ENCODE assay signal across 26 cellular contexts in genomic region chr11:12701815-12702214, GRCh38. TPM values are rescaled to one million over a fixed set of nuclear protein-coding genes. Genes with fewer than 3 reads are reported as not detected.
DNase-seq lines count a peak whose midpoint lies in the region; ATAC-seq and TF ChIP-seq lines count a peak whose summit lies in the region.
"Had no signal": no experiment of that assay in that cellular context is flagged by ENCODE, and none has a peak within 500 bp of the region (broad histone marks: within the 10 kb centered on the region; RNA-seq: fewer than 3 reads in every experiment).

No MANE protein-coding gene starts in this region.

- no peak overlapping the region for H3K27ac Mint-ChIP-seq in GM23338
- no peak overlapping the region for H3K27ac Mint-ChIP-seq in activated CD8-positive, alpha-beta T cell treated with anti-CD3 and anti-CD28 coated beads for 36 hours
- H3K27ac Mint-ChIP-seq: activated CD4-positive, alpha-beta T cell treated with anti-CD3 and anti-CD28 coated beads for 36 hours; activated CD8-positive, alpha-beta T cell treated with anti-CD3 and anti-CD28 coated beads, Interleukin-2, amount 10 ng/mL, durations not matched to agents 7 days and 5 days; activated naive CD8-positive, alpha-beta T cell had no signal

- no peak for TF ChIP-seq CTCF in GM23338 (conservative IDR thresholded peaks at IDR 0.05; ENCODE audit: low read depth in 2 of 2)
- TF ChIP-seq CTCF in SK-N-SH (IDR thresholded peaks at IDR 0.05) = no peak
- no peak for TF ChIP-seq CTCF in hepatocyte (IDR thresholded peaks at IDR 0.05; ENCODE audit: poor library complexity)
- no peak for TF ChIP-seq CTCF in activated CD8-positive, alpha-beta T cell treated with anti-CD3 and anti-CD28 coated beads for 36 hours (IDR thresholded peaks at IDR 0.05)
- no peak for TF ChIP-seq CTCF in spleen (IDR thresholded peaks at IDR 0.05 in 8 of 11, conservative IDR thresholded peaks at IDR 0.05 in 3 of 11)

- H3K36me3 ChIP-seq in GM23338 (ENCODE audit: insufficient read depth) (no peaks in the 10 kb centered on the region), SK-N-SH (replicated peaks in 1 of 2; ENCODE audit: control insufficient read depth in 1 of 2, insufficient read depth in 2 of 2, low read length in 1 of 2) (peaks cover 19 to 20% of the 10 kb centered on the region in 2 experiments), hepatocyte (replicated peaks; ENCODE audit: insufficient read depth, low read depth) (no peaks in the 10 kb centered on the region), trophoblast cell (ENCODE audit: control insufficient read depth in 1 of 2, insufficient read depth in 2 of 2, low read length in 2 of 2) (peaks cover 2 to 9% of the 10 kb centered on the region in 2 experiments), spleen (no peaks in the 10 kb centered on the region)
- H3K36me3 ChIP-seq: BLaER1 treated with 17β-estradiol and CSF1 and Interleukin-3, amounts not matched to agents 10 nM and 100 nM; gastroesophageal sphincter; left lung; sigmoid colon; tibial artery had no signal

- H3K9me3 ChIP-seq in SK-N-SH = no peaks in the 10 kb centered on the region
- H3K9me3 ChIP-seq in hepatocyte (ENCODE audit: low read depth) = no peaks in the 10 kb centered on the region
- H3K9me3 ChIP-seq in trophoblast cell (ENCODE audit: insufficient read depth, low read depth, low read length) = no peaks in the 10 kb centered on the region
- H3K9me3 ChIP-seq in spleen = no peaks in the 10 kb centered on the region
- H3K9me3 ChIP-seq: BLaER1 treated with 17β-estradiol and CSF1 and Interleukin-3, amounts not matched to agents 10 nM and 100 nM; gastroesophageal sphincter; HAP-1; left lung; sigmoid colon; tibial artery had no signal

- peaks cover 100% of the 10 kb centered on the region for H3K79me2 ChIP-seq in GM23338 (replicated peaks; ENCODE audit: insufficient read depth)
- peaks cover 100% of the 10 kb centered on the region for H3K79me2 ChIP-seq in SK-N-SH (ENCODE audit: insufficient read depth)
- peaks cover 100% of the 10 kb centered on the region for H3K79me2 ChIP-seq in hepatocyte
- H3K79me2 ChIP-seq in trophoblast cell (ENCODE audit: control insufficient read depth, insufficient read depth, low read length, poor library complexity) = peaks cover 25% of the 10 kb centered on the region

- TF ChIP-seq EP300 in SK-N-SH (IDR thresholded peaks at IDR 0.05; ENCODE audit: borderline replicate concordance in 1 of 2, low read depth in 1 of 2, low read length in 1 of 2) = peak in 1 of 2 experiments; percentile 7; a peak in 1 of 4 replicates

- peak overlapping the region; percentile 54 for H3K14ac ChIP-seq in trophoblast cell (ENCODE audit: low read length)

- H2BK120ac ChIP-seq in trophoblast cell (ENCODE audit: insufficient read depth, low read length, poor library complexity) = peak overlapping the region; percentile 88

- H3K27ac ChIP-seq in GM23338 (ENCODE audit: low read depth) = no peak overlapping the region
- H3K27ac ChIP-seq in SK-N-SH (ENCODE audit: low read depth in 2 of 2, low read length in 1 of 2) = peak overlapping the region; percentile 43 to 75; a peak in 3 of 4 replicates
- H3K27ac ChIP-seq in hepatocyte = peak overlapping the region; percentile 9
- peak overlapping the region; percentile 40 for H3K27ac ChIP-seq in trophoblast cell (ENCODE audit: low read depth, low read length)
- H3K27ac ChIP-seq in spleen = no peak overlapping the region
- H3K27ac ChIP-seq: BLaER1 treated with 17β-estradiol and CSF1 and Interleukin-3, amounts not matched to agents 10 nM and 100 nM; gastroesophageal sphincter; left lung; tibial artery had no signal

- CTCF ChIA-PET in SK-N-SH (lab: Yijun Ruan, JAX) = interaction anchor here (0.6 to 1.8 kb wide), 4 partner anchors 24 to 371 kb away, joined by 3 to 6 read pairs (median 3); no protein-coding TSS in a partner anchor
- CTCF ChIA-PET in activated CD8-positive, alpha-beta T cell treated with anti-CD3 and anti-CD28 coated beads for 36 hours (lab: Charles Lee) = no interaction called here

- peak overlapping the region; percentile 9 for H2AK5ac ChIP-seq in trophoblast cell (ENCODE audit: low read length)

- DNase-seq in GM23338 (ENCODE audit: low spot score) (no peak), SK-N-SH (peak; percentile 61), hepatocyte (ENCODE audit: low spot score) (no peak), trophoblast cell (no peak), spleen (no peak)
- no peak for DNase-seq in activated CD8-positive, alpha-beta memory T cell treated with anti-CD3 and anti-CD28 coated beads for 24 hours
- DNase-seq in activated CD8-positive, alpha-beta T cell treated with anti-CD3 and anti-CD28 coated beads for 36 hours = no peak
- DNase-seq: activated CD4-positive, alpha-beta T cell treated with anti-CD3 and anti-CD28 coated beads for 36 hours; activated CD8-positive, alpha-beta T cell treated with anti-CD3 and anti-CD28 coated beads, Interleukin-2, amount 10 ng/mL, durations not matched to agents 7 days and 5 days; COR-L47; DMS79; hippocampal formation; left lung; NCI-H1436; NCI-H2081 treated with DMSO at 0.1 percent for 48 hours; NCI-H446 treated with DMSO at 0.1 percent for 48 hours; posterior cingulate gyrus; RPMI8226; sigmoid colon; stimulated activated CD4-positive, alpha-beta T cell treated with anti-CD3 and anti-CD28 coated beads, Interleukin-15, amount 100 ng/mL, for 24 hours; stimulated activated CD4-positive, alpha-beta T cell treated with anti-CD3 and anti-CD28 coated beads, Interleukin-4, amount 100 ng/mL, for 4 hours; tibial artery had no signal

- POLR2A ChIA-PET in SK-N-SH (lab: Yijun Ruan, JAX) = interaction anchor here (0.5 kb wide), 1 partner anchor 305 kb away, joined by 3 read pairs; no protein-coding TSS in a partner anchor
- POLR2A ChIA-PET in activated CD8-positive, alpha-beta T cell treated with anti-CD3 and anti-CD28 coated beads for 36 hours (lab: Charles Lee) = no interaction called here

- peak overlapping the region; percentile 71 for H2BK5ac ChIP-seq in trophoblast cell (ENCODE audit: low read depth, low read length, poor library complexity)

- TF ChIP-seq RAD21 in SK-N-SH (IDR thresholded peaks at IDR 0.05; ENCODE audit: low read length) = peak; percentile 30

- peaks cover 88% of the 10 kb centered on the region for H3K4me1 Mint-ChIP-seq in GM23338
- peaks cover 3% of the 10 kb centered on the region for H3K4me1 Mint-ChIP-seq in activated CD8-positive, alpha-beta T cell treated with anti-CD3 and anti-CD28 coated beads for 36 hours (ENCODE audit: low read depth)

- H3K79me1 ChIP-seq in trophoblast cell (ENCODE audit: low read length) = peaks cover 8% of the 10 kb centered on the region

- no peak overlapping the region for H3K23ac ChIP-seq in trophoblast cell (ENCODE audit: low read length)

- H3K4me3 Mint-ChIP-seq in GM23338 = no peak overlapping the region
- H3K4me3 Mint-ChIP-seq in activated CD8-positive, alpha-beta T cell treated with anti-CD3 and anti-CD28 coated beads for 36 hours = no peak overlapping the region
- H3K4me3 Mint-ChIP-seq: activated CD4-positive, alpha-beta T cell treated with anti-CD3 and anti-CD28 coated beads for 36 hours; activated CD8-positive, alpha-beta T cell treated with anti-CD3 and anti-CD28 coated beads, Interleukin-2, amount 10 ng/mL, durations not matched to agents 7 days and 5 days; activated naive CD8-positive, alpha-beta T cell had no signal

- peaks cover 84% of the 10 kb centered on the region for H3K4me1 ChIP-seq in GM23338 (ENCODE audit: insufficient read depth)
- H3K4me1 ChIP-seq in SK-N-SH (ENCODE audit: control insufficient read depth in 1 of 2, insufficient read depth in 2 of 2, low read depth in 1 of 2, low read length in 1 of 2) = peaks cover 32 to 50% of the 10 kb centered on the region in 2 experiments
- peaks cover 30% of the 10 kb centered on the region for H3K4me1 ChIP-seq in hepatocyte (ENCODE audit: insufficient read depth)
- H3K4me1 ChIP-seq in trophoblast cell (ENCODE audit: control insufficient read depth in 1 of 2, insufficient read depth in 2 of 2, low read length in 2 of 2) = peaks cover 29 to 41% of the 10 kb centered on the region in 2 experiments
- peaks cover 0 to 12% (median 0%) of the 10 kb centered on the region in 6 donors for H3K4me1 ChIP-seq in spleen

- peak overlapping the region; percentile 78 for H3K4ac ChIP-seq in trophoblast cell (ENCODE audit: low read depth, low read length)

- TF ChIP-seq POLR2A in spleen (IDR thresholded peaks at IDR 0.05) = no peak

- H3K18ac ChIP-seq in trophoblast cell (ENCODE audit: low read length) = peak overlapping the region; percentile 4

- H4K20me1 ChIP-seq in GM23338 (replicated peaks; ENCODE audit: insufficient read depth) (peaks cover 84% of the 10 kb centered on the region), SK-N-SH (ENCODE audit: insufficient read depth) (peaks cover 76% of the 10 kb centered on the region), hepatocyte (ENCODE audit: insufficient read depth, poor library complexity, severe bottlenecking) (peaks cover 39% of the 10 kb centered on the region)

- H3F3A ChIP-seq in GM23338 (replicated peaks; ENCODE audit: low read depth) = no peaks in the 10 kb centered on the region
- H3F3A ChIP-seq in SK-N-SH (replicated peaks; ENCODE audit: insufficient read depth) = peaks cover 24% of the 10 kb centered on the region

- peak overlapping the region; percentile 30 for H2BK12ac ChIP-seq in trophoblast cell (ENCODE audit: low read length)

- H3K4me2 ChIP-seq in GM23338 (no peak overlapping the region), SK-N-SH (no peak overlapping the region), hepatocyte (peak overlapping the region; percentile 33), trophoblast cell (ENCODE audit: low read length) (peak overlapping the region; percentile 11)
- H3K4me2 ChIP-seq: BLaER1 treated with 17β-estradiol and CSF1 and Interleukin-3, amounts not matched to agents 10 nM and 100 nM had no signal

- 83% methylated on average over 3 of the region's 3 CpGs for WGBS in SK-N-SH (ENCODE audit: low lambda C conversion rate)
- WGBS in hepatocyte (ENCODE audit: low lambda C conversion rate, missing lambda C conversion rate) = 61% methylated on average over 3 of the region's 3 CpGs
- WGBS in trophoblast cell (ENCODE audit: extremely low coverage, insufficient coverage, insufficient read length) = no CpG with 5 or more reads among the region's 3 CpGs
- 68 to 83% (median 74%) methylated on average over 3 of the region's 3 CpGs for WGBS in spleen, 5 donors

- H4K91ac ChIP-seq in trophoblast cell (ENCODE audit: low read depth, low read length) = peak overlapping the region; percentile 16

- H3K9me3 Mint-ChIP-seq in GM23338 = no peaks in the 10 kb centered on the region
- no peaks in the 10 kb centered on the region for H3K9me3 Mint-ChIP-seq in activated CD8-positive, alpha-beta T cell treated with anti-CD3 and anti-CD28 coated beads for 36 hours

- no peak overlapping the region for H4K12ac ChIP-seq in trophoblast cell (ENCODE audit: low read depth, low read length)

- H3K9me2 ChIP-seq in GM23338 (ENCODE audit: insufficient read depth) (no peaks in the 10 kb centered on the region), SK-N-SH (no peaks in the 10 kb centered on the region), hepatocyte (replicated peaks; ENCODE audit: insufficient read depth) (no peaks in the 10 kb centered on the region)

- ATAC-seq in GM23338 = peak; percentile 21; the same call in 2 of the 3 replicates
- no peak for ATAC-seq in activated CD8-positive, alpha-beta T cell treated with anti-CD3 and anti-CD28 coated beads for 36 hours
- ATAC-seq: activated CD4-positive, alpha-beta T cell treated with anti-CD3 and anti-CD28 coated beads for 36 hours; activated CD8-positive, alpha-beta T cell treated with anti-CD3 and anti-CD28 coated beads, Interleukin-2, amount 10 ng/mL, durations not matched to agents 7 days and 5 days; gastroesophageal sphincter; left lung had no signal

- peaks cover 9% of the 10 kb centered on the region for H3K27me3 Mint-ChIP-seq in GM23338 (ENCODE audit: insufficient read depth, low read depth, poor library complexity)
- peaks cover 52% of the 10 kb centered on the region for H3K27me3 Mint-ChIP-seq in activated CD8-positive, alpha-beta T cell treated with anti-CD3 and anti-CD28 coated beads for 36 hours

- intact Hi-C loops in activated CD8-positive, alpha-beta T cell treated with anti-CD3 and anti-CD28 coated beads for 36 hours (cut with micrococcal nuclease) = no loop called here
- intact Hi-C loops in spleen (cut with DNase I; ENCODE audit: low total_unique reads) = no loop called here

- H3K9ac ChIP-seq in SK-N-SH (no peak overlapping the region), trophoblast cell (ENCODE audit: low read length) (no peak overlapping the region)
- H3K9ac ChIP-seq: BLaER1 treated with 17β-estradiol and CSF1 and Interleukin-3, amounts not matched to agents 10 nM and 100 nM had no signal

- no peaks in the 10 kb centered on the region for H3K27me3 ChIP-seq in GM23338 (ENCODE audit: insufficient read depth)
- no peaks in the 10 kb centered on the region for H3K27me3 ChIP-seq in SK-N-SH (ENCODE audit: insufficient read depth)
- no peaks in the 10 kb centered on the region for H3K27me3 ChIP-seq in hepatocyte
- no peaks in the 10 kb centered on the region for H3K27me3 ChIP-seq in trophoblast cell (ENCODE audit: insufficient read depth, low read length)
- peaks cover 0 to 63% (median 0%) of the 10 kb centered on the region in 7 donors for H3K27me3 ChIP-seq in spleen (replicated peaks in 1 of 7)
- H3K27me3 ChIP-seq: gastroesophageal sphincter, left lung, sigmoid colon, tibial artery had no signal

- no peaks in the 10 kb centered on the region for H3K36me3 Mint-ChIP-seq in GM23338 (ENCODE audit: low read depth)
- H3K36me3 Mint-ChIP-seq in activated CD8-positive, alpha-beta T cell treated with anti-CD3 and anti-CD28 coated beads for 36 hours (ENCODE audit: low read depth) = no peaks in the 10 kb centered on the region
- H3K36me3 Mint-ChIP-seq: activated naive CD8-positive, alpha-beta T cell had no signal

- no peak overlapping the region for H3K4me3 ChIP-seq in GM23338
- no peak overlapping the region for H3K4me3 ChIP-seq in SK-N-SH (ENCODE audit: low read depth in 2 of 2, low read length in 1 of 2)
- no peak overlapping the region for H3K4me3 ChIP-seq in hepatocyte
- H3K4me3 ChIP-seq in trophoblast cell (ENCODE audit: low read depth, low read length) = no peak overlapping the region
- no peak overlapping the region for H3K4me3 ChIP-seq in spleen
- H3K4me3 ChIP-seq: BLaER1 treated with 17β-estradiol and CSF1 and Interleukin-3, amounts not matched to agents 10 nM and 100 nM; gastroesophageal sphincter; HAP-1; left lung; sigmoid colon; tibial artery had no signal

- H2AFZ ChIP-seq in GM23338 (no peak overlapping the region), SK-N-SH (ENCODE audit: low read depth) (no peak overlapping the region), hepatocyte (no peak overlapping the region), trophoblast cell (ENCODE audit: insufficient read depth, low read length, poor library complexity) (no peak overlapping the region)

- peak overlapping the region; percentile 12 for H4K8ac ChIP-seq in trophoblast cell (ENCODE audit: low read depth, low read length)

RNA-seq across cellular contexts. Expression of gene TEAD1, which starts 27.6 kb away (rescaled TPM):
- 102 and 103 TPM in 2 replicates for total RNA-seq in GM23338 (2014; rRNA removed; shearing (Covaris generic))
- 24.5 and 28.4 TPM in 2 replicates for polyA plus RNA-seq in GM23338 (2016; fragmentation: Nextera tagmentation; extraction: Ambion mirVana)
- polyA plus RNA-seq in SK-N-SH (2012; rRNA removed) = 31.2 and 37.8 TPM in 2 replicates
- 31.8 and 33.9 TPM in 2 replicates for polyA plus RNA-seq in SK-N-SH (2012; cell fraction: cytosol; rRNA removed)
- 48.4 and 89.7 TPM in 2 replicates for polyA plus RNA-seq in SK-N-SH (2012; cell fraction: nucleus; rRNA removed)
- 82.2 and 87.2 TPM in 2 replicates for total RNA-seq in hepatocyte
- polyA plus RNA-seq in hepatocyte = 37.2 and 50.4 TPM in 2 replicates
- polyA plus RNA-seq in trophoblast cell (2013) = 102 and 105 TPM in 2 replicates
- under 1 TPM; 0.25 to 0.83 TPM for total RNA-seq in activated CD8-positive, alpha-beta T cell treated with anti-CD3 and anti-CD28 coated beads for 36 hours
- 10 to 100 TPM; 14.6 to 46.0 (median 21.4) TPM for total RNA-seq in spleen
- polyA plus RNA-seq in spleen = 1 to 10 TPM in 2 of 3 donors, under 1 TPM in 1; 0.93 to 2.7 (median 1.1) TPM

Comparison
In these comparisons a context has a peak if more than half of its experiments do, and no peak if none do; other contexts are left out.
1. H3K27ac ChIP-seq: peak in SK-N-SH (2 of 2), hepatocyte (single experiment) and trophoblast cell (single experiment); none in GM23338 (single experiment) and spleen (0 of 8).
2. H3K4me2 ChIP-seq: peak in hepatocyte (single experiment) and trophoblast cell (single experiment); none in GM23338 (single experiment) and SK-N-SH (single experiment).
3. RNA of gene TEAD1, which starts 27.6 kb away (total RNA-seq): 102 to 103 TPM in GM23338, 82.2 to 87.2 TPM in hepatocyte and 14.6 to 46.0 TPM in spleen; 0.25 to 0.83 TPM in activated CD8-positive, alpha-beta T cell treated with anti-CD3 and anti-CD28 coated beads for 36 hours; every median in the first group is over 4 times any median in the second.